Comparison of ENCODE assay signal across 27 cellular contexts in the genomic region with DNA sequence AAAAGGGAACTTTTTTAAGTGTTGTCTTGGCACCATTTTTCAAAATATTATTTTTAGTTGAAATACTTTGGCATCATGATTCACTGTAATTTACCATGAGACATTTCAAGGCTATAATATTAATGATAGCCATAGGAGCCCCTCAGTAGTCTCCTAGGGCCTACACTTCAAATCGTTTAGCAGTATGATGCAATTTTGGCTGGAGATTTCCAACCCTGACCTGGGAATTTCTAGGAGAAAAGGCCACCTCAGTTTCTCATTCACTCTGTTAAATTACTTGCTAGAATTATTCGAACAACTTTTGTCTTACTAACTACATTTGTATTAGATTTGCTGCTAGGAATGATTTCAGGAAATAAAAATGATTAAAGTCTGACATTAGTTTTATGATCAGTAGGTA.
"Had no signal": no experiment of that assay in that cellular context is flagged by ENCODE, and none has a peak within 500 bp of the region (broad histone marks: within the 10 kb centered on the region; RNA-seq: fewer than 3 reads in every experiment).

No MANE protein-coding gene starts in this region.

- FAIRE-seq: colon, endothelial cell of umbilical vein had no signal

- H3K27me3 ChIP-seq: colonic mucosa, dorsolateral prefrontal cortex, esophagus muscularis mucosa, esophagus squamous epithelium, foreskin keratinocyte, gastrocnemius medialis, gastroesophageal sphincter, heart left ventricle, heart right ventricle had no signal

- H3K36me3 ChIP-seq: colonic mucosa, esophagus muscularis mucosa, esophagus squamous epithelium, gastrocnemius medialis, gastroesophageal sphincter, heart left ventricle, heart right ventricle had no signal

- H3K27ac ChIP-seq: colonic mucosa, coronary artery, dorsolateral prefrontal cortex, epithelial cell of prostate, esophagus muscularis mucosa, esophagus squamous epithelium, foreskin keratinocyte, gastrocnemius medialis, gastroesophageal sphincter, heart left ventricle, heart right ventricle had no signal

- H3K4me3 ChIP-seq: colonic mucosa, coronary artery, dorsolateral prefrontal cortex, esophagus muscularis mucosa, esophagus squamous epithelium, gastrocnemius medialis, gastroesophageal sphincter, heart left ventricle, heart right ventricle had no signal

- H3K9me3 Mint-ChIP-seq: endodermal cell had no signal

- H3K27me3 Mint-ChIP-seq: dendritic cell treated with granulocyte-macrophage colony-stimulating factor and Interleukin-4, amounts not matched to agents 40 ng/mL and 50 ng/mL, for 4 days; effector memory CD8-positive, alpha-beta T cell had no signal

- H3K27ac Mint-ChIP-seq: dendritic cell treated with granulocyte-macrophage colony-stimulating factor and Interleukin-4, amounts not matched to agents 40 ng/mL and 50 ng/mL, for 4 days; effector memory CD8-positive, alpha-beta T cell; endodermal cell had no signal

- H3K4me1 ChIP-seq: colonic mucosa, esophagus muscularis mucosa, esophagus squamous epithelium, foreskin keratinocyte, gastrocnemius medialis, gastroesophageal sphincter, heart left ventricle, heart right ventricle had no signal

- DNase-seq: colonic mucosa; cortex of kidney; dermis blood vessel endothelial cell; dorsolateral prefrontal cortex; effector CD4-positive, alpha-beta T cell; effector CD8-positive, alpha-beta T cell; effector memory CD4-positive, alpha-beta T cell; effector memory CD8-positive, alpha-beta T cell; endodermal cell; erythroblast; esophagus squamous epithelium; foreskin fibroblast; foreskin keratinocyte; foreskin melanocyte; gastrocnemius medialis; glutamatergic neuron; head of caudate nucleus; heart left ventricle; heart right ventricle had no signal

- H3K9me3 ChIP-seq: colonic mucosa, esophagus squamous epithelium, gastrocnemius medialis, gastroesophageal sphincter had no signal

- ATAC-seq: effector memory CD8-positive, alpha-beta T cell; esophagus mucosa; foreskin keratinocyte; gastrocnemius medialis; gastroesophageal sphincter; heart left ventricle; heart right ventricle had no signal

- H3K4me3 Mint-ChIP-seq: dendritic cell treated with granulocyte-macrophage colony-stimulating factor and Interleukin-4, amounts not matched to agents 40 ng/mL and 50 ng/mL, for 4 days; effector memory CD8-positive, alpha-beta T cell; endodermal cell had no signal
